In genomic region chr20:22732751-22733150, GRCh38 we compare ENCODE assay signal across 20 cellular contexts.
DNase-seq lines count a peak whose midpoint lies in the region; ATAC-seq, FAIRE-seq and TF ChIP-seq lines count a peak whose summit lies in the region.
"Had no signal": no experiment of that assay in that cellular context is flagged by ENCODE, and none has a peak within 500 bp of the region (broad histone marks: within the 10 kb centered on the region; RNA-seq: fewer than 3 reads in every experiment).

No MANE protein-coding gene starts in this region.

- peak; percentile 84 for FAIRE-seq in urothelium cell line (lab: Jason Lieb, UNC)
- FAIRE-seq: A204.1 had no signal

- POLR2A ChIA-PET in SK-N-SH (lab: Yijun Ruan, JAX): no interaction called here

- H3K4me3 ChIP-seq in SK-N-SH (ENCODE audit: low read depth in 2 of 2, low read length in 1 of 2) (no peak overlapping the region), LNCaP clone FGC (ENCODE audit: low read depth, low read length) (no peak overlapping the region), WERI-Rb-1 (ENCODE audit: low read depth, low read length) (no peak overlapping the region)
- H3K4me3 ChIP-seq: GM23338, MG63 had no signal

- no peaks in the 10 kb centered on the region for H3K4me1 ChIP-seq in SK-N-SH (ENCODE audit: control insufficient read depth in 1 of 2, insufficient read depth in 2 of 2, low read depth in 1 of 2, low read length in 1 of 2)

- no peaks in the 10 kb centered on the region for H3K79me2 ChIP-seq in SK-N-SH (ENCODE audit: insufficient read depth)

- CTCF ChIA-PET in SK-N-SH (lab: Yijun Ruan, JAX): no interaction called here

- DNase-seq in SK-N-SH (no peak), LNCaP clone FGC (ENCODE audit: low read depth) (no peak), WERI-Rb-1 (peak; percentile 9), urothelium cell line (ENCODE audit: low spot score) (no peak), NCI-H446 (lab: John Stamatoyannopoulos, UW) (no peak), OCI-M2 (lab: John Stamatoyannopoulos, UW; ENCODE audit: unreplicated experiment) (no peak), cortex of kidney (lab: John Stamatoyannopoulos, UW) (no peak)
- DNase-seq: CD4-positive, alpha-beta memory T cell; DMS153; MG63; NCI-H1092 treated with DMSO at 0.1 percent for 48 hours; NCI-H146; NCI-H2081 treated with DMSO at 0.1 percent for 48 hours; NCI-H748 treated with DMSO at 0.1 percent for 48 hours; SIG-M5 had no signal

- WGBS in SK-N-SH (ENCODE audit: low lambda C conversion rate): 15% methylated on average over 4 of the region's 4 CpGs

- no peak for ATAC-seq in SK-N-SH treated with all-trans-retinoic acid at 6 μM for 48 hours
- ATAC-seq: GM23338 had no signal

- H3K9me2 ChIP-seq in SK-N-SH: no peaks in the 10 kb centered on the region

- H4K20me1 ChIP-seq in SK-N-SH (ENCODE audit: insufficient read depth): no peaks in the 10 kb centered on the region

- no peak for TF ChIP-seq RAD21 in SK-N-SH (IDR thresholded peaks at IDR 0.05; ENCODE audit: low read length)

- H3K9me3 ChIP-seq in SK-N-SH (no peaks in the 10 kb centered on the region), WERI-Rb-1 (ENCODE audit: severe bottlenecking) (no peaks in the 10 kb centered on the region)
- H3K9me3 ChIP-seq: MG63 had no signal

- H3K9ac ChIP-seq in SK-N-SH: no peak overlapping the region
- H3K9ac ChIP-seq: KMS-11 had no signal

- H3K36me3 ChIP-seq in SK-N-SH (replicated peaks in 1 of 2; ENCODE audit: control insufficient read depth in 1 of 2, insufficient read depth in 2 of 2, low read length in 1 of 2) (no peaks in the 10 kb centered on the region), WERI-Rb-1 (no peaks in the 10 kb centered on the region)
- H3K36me3 ChIP-seq: MG63 had no signal

- TF ChIP-seq CTCF in SK-N-SH (IDR thresholded peaks at IDR 0.05) (peak; percentile 31; the same call in 1 of the 2 replicates), LNCaP clone FGC (IDR thresholded peaks at IDR 0.05; ENCODE audit: control insufficient read depth, extremely low read depth, insufficient read depth) (peak; percentile 34; the same call in 1 of the 2 replicates), WERI-Rb-1 (IDR thresholded peaks at IDR 0.05; ENCODE audit: low read depth, low read length) (0 out of 2 replicates have a peak, but pooled peaks have one; percentile 19)

- H2AFZ ChIP-seq in SK-N-SH (ENCODE audit: low read depth): no peak overlapping the region
- H2AFZ ChIP-seq: GM23338 had no signal

- peaks cover 27% of the 10 kb centered on the region; the same call in 1 of the 2 replicates for H3K27me3 ChIP-seq in SK-N-SH (ENCODE audit: insufficient read depth)
- peaks cover 20% of the 10 kb centered on the region for H3K27me3 ChIP-seq in WERI-Rb-1 (ENCODE audit: insufficient read depth, low read depth, severe bottlenecking)
- H3K27me3 ChIP-seq: MG63 had no signal

- no peaks in the 10 kb centered on the region for H3F3A ChIP-seq in SK-N-SH (replicated peaks; ENCODE audit: insufficient read depth)

- no peak overlapping the region for H3K4me2 ChIP-seq in SK-N-SH
- H3K4me2 ChIP-seq: GM23338, KMS-11 had no signal

- no peak for TF ChIP-seq EP300 in SK-N-SH (IDR thresholded peaks at IDR 0.05; ENCODE audit: borderline replicate concordance in 1 of 2, low read depth in 1 of 2, low read length in 1 of 2)

- H3K27ac ChIP-seq in SK-N-SH (ENCODE audit: low read depth in 2 of 2, low read length in 1 of 2) (no peak overlapping the region), WERI-Rb-1 (no peak overlapping the region)
- H3K27ac ChIP-seq: KMS-11, RWPE1 had no signal

TF ChIP-seq in SK-N-SH, 30 proteins besides CTCF, POLR2A, EP300 and RAD21:
- TF ChIP-seq RXRA (IDR thresholded peaks at IDR 0.05; ENCODE audit: borderline replicate concordance, low read depth): no peak
- TF ChIP-seq USF2 (IDR thresholded peaks at IDR 0.05; ENCODE audit: borderline replicate concordance, low read depth, low read length): no peak
- TF ChIP-seq NFIC (IDR thresholded peaks at IDR 0.05; ENCODE audit: borderline replicate concordance): no peak
- TF ChIP-seq JUND (IDR thresholded peaks at IDR 0.05): no peak
- no peak for TF ChIP-seq USF1 (IDR thresholded peaks at IDR 0.05; ENCODE audit: borderline replicate concordance, low read depth)
- TF ChIP-seq CHD2 (IDR thresholded peaks at IDR 0.05; ENCODE audit: low read length, partially characterized antibody): no peak
- TF ChIP-seq ELF1 (IDR thresholded peaks at IDR 0.05): no peak
- no peak for TF ChIP-seq RFX5 (IDR thresholded peaks at IDR 0.05; ENCODE audit: low read length)
- TF ChIP-seq GATA2 (CRISPR knock-in tag; IDR thresholded peaks at IDR 0.05): no peak

TF ChIP-seq in SK-N-SH treated with all-trans-retinoic acid at 6 μM for 48 hours, 23 proteins besides CTCF, POLR2A, EP300 and RAD21:
- no peak for TF ChIP-seq ZC3H10 (CRISPR knock-in tag; IDR thresholded peaks at IDR 0.05)
- TF ChIP-seq CREB5 (CRISPR knock-in tag; IDR thresholded peaks at IDR 0.05; ENCODE audit: low read depth): no peak
- TF ChIP-seq SNAI2 (CRISPR knock-in tag; IDR thresholded peaks at IDR 0.05): no peak
- no peak for TF ChIP-seq ZNF565 (CRISPR knock-in tag; conservative IDR thresholded peaks at IDR 0.05; ENCODE audit: low read depth)
- no peak for TF ChIP-seq ZFP30 (CRISPR knock-in tag; IDR thresholded peaks at IDR 0.05)
- no peak for TF ChIP-seq POU6F1 (CRISPR knock-in tag; IDR thresholded peaks at IDR 0.05; ENCODE audit: borderline replicate concordance, low read depth)
- TF ChIP-seq CSRNP3 (CRISPR knock-in tag; IDR thresholded peaks at IDR 0.05): no peak
- TF ChIP-seq CSDC2 (CRISPR knock-in tag; IDR thresholded peaks at IDR 0.05): no peak
- TF ChIP-seq ZNF70 (CRISPR knock-in tag; IDR thresholded peaks at IDR 0.05): no peak
- TF ChIP-seq ZFP3 (CRISPR knock-in tag; IDR thresholded peaks at IDR 0.05): no peak
- TF ChIP-seq RARB (CRISPR knock-in tag; IDR thresholded peaks at IDR 0.05): no peak
- no peak for TF ChIP-seq ISL1 (CRISPR knock-in tag; IDR thresholded peaks at IDR 0.05)
- TF ChIP-seq BACH2 (CRISPR knock-in tag; IDR thresholded peaks at IDR 0.05; ENCODE audit: borderline replicate concordance): no peak
- TF ChIP-seq GLIS3 (CRISPR knock-in tag; IDR thresholded peaks at IDR 0.05): no peak
- TF ChIP-seq ZNF8 (CRISPR knock-in tag; IDR thresholded peaks at IDR 0.05): no peak
